32 cellular contexts compared by ENCODE assay signal in genomic region chr10:122124808-122125207, GRCh38.
"Had no signal": no experiment of that assay in that cellular context is flagged by ENCODE, and none has a peak within 500 bp of the region (broad histone marks: within the 10 kb centered on the region; RNA-seq: fewer than 3 reads in every experiment).

No MANE protein-coding gene starts in this region.

- H3K4me1 ChIP-seq: testis had no signal

- DNase-seq: activated CD4-positive, alpha-beta memory T cell treated with anti-CD3 and anti-CD28 coated beads for 36 hours; activated CD4-positive, alpha-beta T cell treated with anti-CD3 and anti-CD28 coated beads for 48 hours; activated CD4-positive, CD25-positive, alpha-beta regulatory T cell; activated CD8-positive, alpha-beta memory T cell treated with anti-CD3 and anti-CD28 coated beads, Interleukin-2, amount 50 U/mL, for 4 hours; activated effector memory CD4-positive, alpha-beta T cell treated with anti-CD3 and anti-CD28 coated beads, Interleukin-2, amount 50 U/mL, for 16 hours; activated naive CD4-positive, alpha-beta T cell treated with anti-CD3 and anti-CD28 coated beads for 36 hours; activated naive CD8-positive, alpha-beta T cell treated with anti-CD3 and anti-CD28 coated beads for 36 hours; activated T-cell treated with anti-CD3 and anti-CD28 coated beads, Interleukin-2, amount 50 U/mL, for 1 hour; adrenal gland; aorta; body of pancreas; dermis blood vessel endothelial cell; effector CD4-positive, alpha-beta T cell; foreskin keratinocyte; heart right ventricle; left lung; mucosa of descending colon; psoas muscle; right cardiac atrium; stimulated activated CD4-positive, alpha-beta T cell treated with anti-CD3 and anti-CD28 coated beads, Interleukin-15, amount 100 ng/mL, for 24 hours; stimulated activated CD4-positive, alpha-beta T cell treated with anti-CD3 and anti-CD28 coated beads, Interleukin-2, amount 100 ng/mL, for 24 hours; stimulated activated naive CD4-positive, alpha-beta T cell; T-helper 1 cell; testis; trophoblast cell; uterus had no signal

- ATAC-seq: body of pancreas; foreskin keratinocyte; heart right ventricle; left lung; mucosa of descending colon; natural killer cell treated with Interleukin-12 subunit alpha and Interleukin-12 subunit beta and Interleukin-15 and Interleukin-18, amount 100 ng/mL, for 72 hours; psoas muscle; right cardiac atrium had no signal

- H3K36me3 ChIP-seq: adrenal gland, left lung, neutrophil, uterus had no signal

- H3K27me3 ChIP-seq: adrenal gland, body of pancreas, esophagus muscularis mucosa, foreskin keratinocyte, heart right ventricle, left lung, testis, uterus had no signal

- H3K4me3 ChIP-seq: adrenal gland, body of pancreas, esophagus muscularis mucosa, heart right ventricle, left lung, lung, mucosa of descending colon, psoas muscle, testis, uterus had no signal

- H3K9me3 ChIP-seq: adrenal gland, body of pancreas, esophagus muscularis mucosa, heart right ventricle, left lung, mucosa of descending colon, neutrophil, psoas muscle, testis, uterus had no signal

- H3K4me1 Mint-ChIP-seq: activated naive CD8-positive, alpha-beta T cell treated with anti-CD3 and anti-CD28 coated beads for 36 hours had no signal

- H3K27ac ChIP-seq: adrenal gland, body of pancreas, foreskin keratinocyte, left lung, neutrophil, testis, uterus had no signal

- H3K9me3 Mint-ChIP-seq: activated CD4-positive, alpha-beta memory T cell treated with anti-CD3 and anti-CD28 coated beads for 36 hours; activated naive CD4-positive, alpha-beta T cell treated with anti-CD3 and anti-CD28 coated beads for 36 hours; activated naive CD8-positive, alpha-beta T cell treated with anti-CD3 and anti-CD28 coated beads for 36 hours; activated T-helper 1 cell treated with anti-CD3 and anti-CD28 coated beads, Interleukin-12 subunit alpha, Interleukin-12 subunit beta, Interleukin-2, Interleukin-4 antibody, amounts not matched to agents 30 ng/mL and 10 ng/mL and 1 ng/mL, durations not matched to agents 14 hours and 24 hours and 36 hours; natural killer cell treated with Interleukin-12 subunit alpha and Interleukin-12 subunit beta and Interleukin-15 and Interleukin-18, amount 100 ng/mL, for 72 hours; T-helper 2 cell treated with Interferon-gamma antibody and Interleukin-4, amounts not matched to agents 5 μg/mL and 100 μg/mL, for 36 hours had no signal

- H3K27ac Mint-ChIP-seq: activated CD4-positive, alpha-beta memory T cell treated with anti-CD3 and anti-CD28 coated beads for 36 hours; activated naive CD4-positive, alpha-beta T cell treated with anti-CD3 and anti-CD28 coated beads for 36 hours; activated naive CD8-positive, alpha-beta T cell treated with anti-CD3 and anti-CD28 coated beads for 36 hours; activated T-helper 1 cell treated with anti-CD3 and anti-CD28 coated beads, Interleukin-12 subunit alpha, Interleukin-12 subunit beta, Interleukin-2, Interleukin-4 antibody, amounts not matched to agents 30 ng/mL and 10 ng/mL and 1 ng/mL, durations not matched to agents 14 hours and 24 hours and 36 hours; natural killer cell treated with Interleukin-12 subunit alpha and Interleukin-12 subunit beta and Interleukin-15 and Interleukin-18, amount 100 ng/mL, for 72 hours; T-helper 2 cell treated with Interferon-gamma antibody and Interleukin-4, amounts not matched to agents 5 μg/mL and 100 μg/mL, for 36 hours had no signal

- H3K36me3 Mint-ChIP-seq: activated CD4-positive, alpha-beta memory T cell treated with anti-CD3 and anti-CD28 coated beads for 36 hours; activated naive CD8-positive, alpha-beta T cell treated with anti-CD3 and anti-CD28 coated beads for 36 hours; natural killer cell treated with Interleukin-12 subunit alpha and Interleukin-12 subunit beta and Interleukin-15 and Interleukin-18, amount 100 ng/mL, for 72 hours had no signal

- H3K4me3 Mint-ChIP-seq: activated CD4-positive, alpha-beta memory T cell treated with anti-CD3 and anti-CD28 coated beads for 36 hours; activated naive CD4-positive, alpha-beta T cell treated with anti-CD3 and anti-CD28 coated beads for 36 hours; activated naive CD8-positive, alpha-beta T cell treated with anti-CD3 and anti-CD28 coated beads for 36 hours; activated T-helper 1 cell treated with anti-CD3 and anti-CD28 coated beads, Interleukin-12 subunit alpha, Interleukin-12 subunit beta, Interleukin-2, Interleukin-4 antibody, amounts not matched to agents 30 ng/mL and 10 ng/mL and 1 ng/mL, durations not matched to agents 14 hours and 24 hours and 36 hours; natural killer cell treated with Interleukin-12 subunit alpha and Interleukin-12 subunit beta and Interleukin-15 and Interleukin-18, amount 100 ng/mL, for 72 hours; T-helper 2 cell treated with Interferon-gamma antibody and Interleukin-4, amounts not matched to agents 5 μg/mL and 100 μg/mL, for 36 hours had no signal
